23 cellular contexts compared by ENCODE assay signal in the genomic region with DNA sequence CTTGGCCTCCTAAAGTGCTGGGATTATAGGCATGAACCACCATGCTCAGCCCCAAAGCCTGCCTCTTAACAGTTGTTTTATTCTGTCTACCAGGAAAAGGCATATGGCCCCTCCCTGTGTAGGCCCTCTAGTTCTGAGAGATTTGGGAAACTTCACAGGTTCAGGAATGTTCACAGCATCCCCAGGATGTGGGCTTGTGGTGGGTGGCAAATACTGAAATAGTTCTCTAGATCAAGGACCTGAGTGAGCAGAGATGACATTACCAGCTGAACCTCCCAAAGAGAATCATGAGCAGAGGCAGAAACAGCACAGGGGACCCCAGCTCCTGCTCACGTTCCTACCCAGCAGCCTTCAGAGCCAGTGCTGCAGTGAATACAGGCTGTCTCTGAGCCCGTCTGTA.
"Had no signal": no experiment of that assay in that cellular context is flagged by ENCODE, and none has a peak within 500 bp of the region (broad histone marks: within the 10 kb centered on the region; RNA-seq: fewer than 3 reads in every experiment).

No MANE protein-coding gene starts in this region.

- H3K4me3 ChIP-seq: cardiac muscle cell, esophagus muscularis mucosa, pancreas, right lobe of liver, smooth muscle cell, testis, uterus had no signal

- H3K4me1 ChIP-seq: uterus had no signal

- H3K27ac ChIP-seq: cardiac muscle cell, esophagus muscularis mucosa, pancreas, testis, uterus had no signal

- ATAC-seq: activated CD4-positive, alpha-beta T cell treated with anti-CD3 and anti-CD28 coated beads for 36 hours; left ventricle myocardium superior; natural killer cell treated with Interleukin-12 subunit alpha and Interleukin-12 subunit beta and Interleukin-15 and Interleukin-18, amount 100 ng/mL, for 72 hours; pancreas; right lobe of liver; stimulated activated naive B cell treated with anti-CD40 and anti-IgM and Interleukin-4, amounts not matched to agents 10 μg/mL and 1 μg/mL and 100 μg/mL, for 72 hours; WTC11 had no signal

- H3K9me3 Mint-ChIP-seq: activated CD4-positive, alpha-beta memory T cell treated with anti-CD3 and anti-CD28 coated beads for 36 hours; activated naive CD4-positive, alpha-beta T cell treated with anti-CD3 and anti-CD28 coated beads, Interleukin-2, amount 50 U/mL, for 24 hours; mesothelial cell of epicardium; natural killer cell treated with Interleukin-12 subunit alpha and Interleukin-12 subunit beta and Interleukin-15 and Interleukin-18, amount 100 ng/mL, for 72 hours; stimulated activated naive B cell treated with anti-CD40 and anti-IgM and Interleukin-4, amounts not matched to agents 10 μg/mL and 1 μg/mL and 100 μg/mL, for 72 hours; WTC11 had no signal

- H3K9me3 ChIP-seq: esophagus muscularis mucosa, pancreas, right lobe of liver, testis, uterus had no signal

- H3K36me3 ChIP-seq: uterus had no signal

- H3K27ac Mint-ChIP-seq: activated CD4-positive, alpha-beta memory T cell treated with anti-CD3 and anti-CD28 coated beads for 36 hours; activated CD4-positive, alpha-beta T cell treated with anti-CD3 and anti-CD28 coated beads for 36 hours; activated naive CD4-positive, alpha-beta T cell treated with anti-CD3 and anti-CD28 coated beads, Interleukin-2, amount 50 U/mL, for 24 hours; mesothelial cell of epicardium; stimulated activated naive B cell treated with anti-CD40 and anti-IgM and Interleukin-4, amounts not matched to agents 10 μg/mL and 1 μg/mL and 100 μg/mL, for 72 hours; WTC11 had no signal

- H3K27me3 Mint-ChIP-seq: activated CD4-positive, alpha-beta memory T cell treated with anti-CD3 and anti-CD28 coated beads for 36 hours; activated CD4-positive, alpha-beta T cell treated with anti-CD3 and anti-CD28 coated beads for 36 hours; activated naive CD4-positive, alpha-beta T cell treated with anti-CD3 and anti-CD28 coated beads, Interleukin-2, amount 50 U/mL, for 24 hours; natural killer cell treated with Interleukin-12 subunit alpha and Interleukin-12 subunit beta and Interleukin-15 and Interleukin-18, amount 100 ng/mL, for 72 hours; stimulated activated naive B cell treated with anti-CD40 and anti-IgM and Interleukin-4, amounts not matched to agents 10 μg/mL and 1 μg/mL and 100 μg/mL, for 72 hours had no signal

- H3K4me1 Mint-ChIP-seq: activated CD4-positive, alpha-beta T cell treated with anti-CD3 and anti-CD28 coated beads for 36 hours; activated naive CD4-positive, alpha-beta T cell treated with anti-CD3 and anti-CD28 coated beads, Interleukin-2, amount 50 U/mL, for 24 hours had no signal

- DNase-seq: activated CD4-positive, alpha-beta memory T cell treated with anti-CD3 and anti-CD28 coated beads for 36 hours; activated CD4-positive, alpha-beta T cell treated with anti-CD3 and anti-CD28 coated beads for 36 hours; activated gamma-delta T cell; effector CD4-positive, alpha-beta T cell; hippocampal formation; kidney glomerular epithelial cell; left ventricle myocardium superior; mammary epithelial cell; pancreas; right lobe of liver; stimulated activated CD4-positive, alpha-beta T cell treated with anti-CD3 and anti-CD28 coated beads, Interleukin-15, amount 100 ng/mL, for 24 hours; stimulated activated naive B cell treated with anti-CD40 and anti-IgM and Interleukin-4, amounts not matched to agents 10 μg/mL and 1 μg/mL and 100 μg/mL, for 72 hours; T1000; testis; trophoblast cell; uterus had no signal

- H3K36me3 Mint-ChIP-seq: natural killer cell treated with Interleukin-12 subunit alpha and Interleukin-12 subunit beta and Interleukin-15 and Interleukin-18, amount 100 ng/mL, for 72 hours had no signal

- H3K27me3 ChIP-seq: cardiac muscle cell, esophagus muscularis mucosa, pancreas, right lobe of liver, testis, uterus had no signal

- H3K4me3 Mint-ChIP-seq: activated CD4-positive, alpha-beta memory T cell treated with anti-CD3 and anti-CD28 coated beads for 36 hours; activated CD4-positive, alpha-beta T cell treated with anti-CD3 and anti-CD28 coated beads for 36 hours; activated naive CD4-positive, alpha-beta T cell treated with anti-CD3 and anti-CD28 coated beads, Interleukin-2, amount 50 U/mL, for 24 hours; mesothelial cell of epicardium; natural killer cell treated with Interleukin-12 subunit alpha and Interleukin-12 subunit beta and Interleukin-15 and Interleukin-18, amount 100 ng/mL, for 72 hours; stimulated activated naive B cell treated with anti-CD40 and anti-IgM and Interleukin-4, amounts not matched to agents 10 μg/mL and 1 μg/mL and 100 μg/mL, for 72 hours; WTC11 had no signal
